ENCODE assay signal across 1 cellular context in the genomic region with DNA sequence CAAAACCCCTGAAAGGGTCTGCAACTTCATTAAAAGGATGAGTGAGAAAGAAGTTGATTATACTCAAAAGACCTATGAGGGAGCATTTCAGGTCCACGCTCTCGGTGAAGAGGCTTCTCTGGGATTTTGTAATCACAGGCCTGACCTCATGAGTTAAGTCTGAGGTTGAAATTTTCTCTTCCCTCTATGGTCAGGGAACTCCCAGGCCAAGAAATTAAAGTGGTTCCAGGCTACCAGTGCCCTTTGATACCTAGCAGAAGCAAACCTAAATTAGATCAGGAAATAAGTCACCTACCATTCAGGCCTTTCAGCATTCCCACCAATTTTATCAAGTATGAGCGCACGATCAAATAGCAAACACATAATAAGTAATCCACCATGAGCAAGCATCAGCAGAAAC.
TF ChIP-seq lines count a peak whose summit lies in the region.

No MANE protein-coding gene starts in this region.

TF ChIP-seq in WTC11, 78 proteins besides CTCF, POLR2A, EP300 and RAD21 (continued from another document):
- TF ChIP-seq, protein P1, sequence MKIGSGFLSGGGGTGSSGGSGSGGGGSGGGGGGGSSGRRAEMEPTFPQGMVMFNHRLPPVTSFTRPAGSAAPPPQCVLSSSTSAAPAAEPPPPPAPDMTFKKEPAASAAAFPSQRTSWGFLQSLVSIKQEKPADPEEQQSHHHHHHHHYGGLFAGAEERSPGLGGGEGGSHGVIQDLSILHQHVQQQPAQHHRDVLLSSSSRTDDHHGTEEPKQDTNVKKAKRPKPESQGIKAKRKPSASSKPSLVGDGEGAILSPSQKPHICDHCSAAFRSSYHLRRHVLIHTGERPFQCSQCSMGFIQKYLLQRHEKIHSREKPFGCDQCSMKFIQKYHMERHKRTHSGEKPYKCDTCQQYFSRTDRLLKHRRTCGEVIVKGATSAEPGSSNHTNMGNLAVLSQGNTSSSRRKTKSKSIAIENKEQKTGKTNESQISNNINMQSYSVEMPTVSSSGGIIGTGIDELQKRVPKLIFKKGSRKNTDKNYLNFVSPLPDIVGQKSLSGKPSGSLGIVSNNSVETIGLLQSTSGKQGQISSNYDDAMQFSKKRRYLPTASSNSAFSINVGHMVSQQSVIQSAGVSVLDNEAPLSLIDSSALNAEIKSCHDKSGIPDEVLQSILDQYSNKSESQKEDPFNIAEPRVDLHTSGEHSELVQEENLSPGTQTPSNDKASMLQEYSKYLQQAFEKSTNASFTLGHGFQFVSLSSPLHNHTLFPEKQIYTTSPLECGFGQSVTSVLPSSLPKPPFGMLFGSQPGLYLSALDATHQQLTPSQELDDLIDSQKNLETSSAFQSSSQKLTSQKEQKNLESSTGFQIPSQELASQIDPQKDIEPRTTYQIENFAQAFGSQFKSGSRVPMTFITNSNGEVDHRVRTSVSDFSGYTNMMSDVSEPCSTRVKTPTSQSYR (CRISPR knock-in tag; IDR thresholded peaks at IDR 0.05): no peak
- no peak for TF ChIP-seq ZNF219 (CRISPR knock-in tag; IDR thresholded peaks at IDR 0.05; ENCODE audit: borderline replicate concordance)
- TF ChIP-seq, protein P2, sequence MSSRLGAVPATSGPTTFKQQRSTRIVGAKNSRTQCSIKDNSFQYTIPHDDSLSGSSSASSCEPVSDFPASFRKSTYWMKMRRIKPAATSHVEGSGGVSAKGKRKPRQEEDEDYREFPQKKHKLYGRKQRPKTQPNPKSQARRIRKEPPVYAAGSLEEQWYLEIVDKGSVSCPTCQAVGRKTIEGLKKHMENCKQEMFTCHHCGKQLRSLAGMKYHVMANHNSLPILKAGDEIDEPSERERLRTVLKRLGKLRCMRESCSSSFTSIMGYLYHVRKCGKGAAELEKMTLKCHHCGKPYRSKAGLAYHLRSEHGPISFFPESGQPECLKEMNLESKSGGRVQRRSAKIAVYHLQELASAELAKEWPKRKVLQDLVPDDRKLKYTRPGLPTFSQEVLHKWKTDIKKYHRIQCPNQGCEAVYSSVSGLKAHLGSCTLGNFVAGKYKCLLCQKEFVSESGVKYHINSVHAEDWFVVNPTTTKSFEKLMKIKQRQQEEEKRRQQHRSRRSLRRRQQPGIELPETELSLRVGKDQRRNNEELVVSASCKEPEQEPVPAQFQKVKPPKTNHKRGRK (CRISPR knock-in tag; IDR thresholded peaks at IDR 0.05; ENCODE audit: borderline replicate concordance): no peak
- TF ChIP-seq, protein P3, sequence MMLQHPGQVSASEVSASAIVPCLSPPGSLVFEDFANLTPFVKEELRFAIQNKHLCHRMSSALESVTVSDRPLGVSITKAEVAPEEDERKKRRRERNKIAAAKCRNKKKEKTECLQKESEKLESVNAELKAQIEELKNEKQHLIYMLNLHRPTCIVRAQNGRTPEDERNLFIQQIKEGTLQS (CRISPR knock-in tag; conservative IDR thresholded peaks at IDR 0.05): no peak
